Comparison of ENCODE assay signal across 2 cellular contexts in the genomic region with DNA sequence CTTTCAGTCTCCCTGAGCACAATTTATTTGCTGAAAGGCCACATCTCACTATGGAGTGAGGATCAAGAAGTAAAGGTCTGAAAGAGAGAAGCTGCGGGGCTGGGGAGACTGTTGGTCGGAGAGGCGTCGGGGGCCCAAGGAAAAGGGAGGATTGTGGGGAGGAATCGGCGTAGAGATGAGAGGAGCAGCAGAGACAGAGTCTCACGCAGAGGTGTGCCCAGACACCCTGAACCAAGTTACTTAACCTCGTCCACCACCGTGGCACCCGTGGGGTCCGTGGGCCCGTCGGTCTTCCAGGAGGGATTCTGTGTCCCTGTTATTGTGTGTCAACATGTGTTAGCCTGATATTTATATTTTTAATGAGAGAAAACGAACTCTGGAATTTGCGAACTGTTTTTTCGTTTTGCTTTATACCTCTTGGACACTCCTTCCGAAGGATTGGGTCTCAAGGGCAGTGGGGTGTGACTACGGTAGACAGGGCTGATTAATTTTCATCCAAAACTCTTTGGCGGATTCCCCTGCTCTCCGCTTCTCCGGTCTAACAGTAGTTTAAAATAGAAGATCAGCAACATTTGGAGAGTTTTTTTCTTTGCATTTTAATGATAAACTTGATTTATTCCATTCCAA.
A peak's percentile ranks its signal among the peaks of the same experiment; 100 is the strongest.
TF ChIP-seq lines count a peak whose summit lies in the region.

No MANE protein-coding gene starts in this region.

TF ChIP-seq in WTC11, 78 proteins besides CTCF, POLR2A, EP300 and RAD21:
- TF ChIP-seq TCF7 (CRISPR knock-in tag; IDR thresholded peaks at IDR 0.05; ENCODE audit: low read depth): no peak
- TF ChIP-seq NR3C1 (CRISPR knock-in tag; conservative IDR thresholded peaks at IDR 0.05; ENCODE audit: low read depth): no peak
- TF ChIP-seq E2F4 (CRISPR knock-in tag; IDR thresholded peaks at IDR 0.05; ENCODE audit: borderline replicate concordance, low read depth): no peak
- TF ChIP-seq USF2 (CRISPR knock-in tag; IDR thresholded peaks at IDR 0.05): no peak
- TF ChIP-seq ETV6 (CRISPR knock-in tag; IDR thresholded peaks at IDR 0.05): no peak
- TF ChIP-seq, protein P1, sequence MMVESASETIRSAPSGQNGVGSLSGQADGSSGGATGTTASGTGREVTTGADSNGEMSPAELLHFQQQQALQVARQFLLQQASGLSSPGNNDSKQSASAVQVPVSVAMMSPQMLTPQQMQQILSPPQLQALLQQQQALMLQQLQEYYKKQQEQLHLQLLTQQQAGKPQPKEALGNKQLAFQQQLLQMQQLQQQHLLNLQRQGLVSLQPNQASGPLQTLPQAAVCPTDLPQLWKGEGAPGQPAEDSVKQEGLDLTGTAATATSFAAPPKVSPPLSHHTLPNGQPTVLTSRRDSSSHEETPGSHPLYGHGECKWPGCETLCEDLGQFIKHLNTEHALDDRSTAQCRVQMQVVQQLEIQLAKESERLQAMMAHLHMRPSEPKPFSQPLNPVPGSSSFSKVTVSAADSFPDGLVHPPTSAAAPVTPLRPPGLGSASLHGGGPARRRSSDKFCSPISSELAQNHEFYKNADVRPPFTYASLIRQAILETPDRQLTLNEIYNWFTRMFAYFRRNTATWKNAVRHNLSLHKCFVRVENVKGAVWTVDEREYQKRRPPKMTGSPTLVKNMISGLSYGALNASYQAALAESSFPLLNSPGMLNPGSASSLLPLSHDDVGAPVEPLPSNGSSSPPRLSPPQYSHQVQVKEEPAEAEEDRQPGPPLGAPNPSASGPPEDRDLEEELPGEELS (CRISPR knock-in tag; IDR thresholded peaks at IDR 0.05): no peak
- no peak for TF ChIP-seq ZNF232 (CRISPR knock-in tag; IDR thresholded peaks at IDR 0.05)
- TF ChIP-seq ZNF512 (CRISPR knock-in tag; IDR thresholded peaks at IDR 0.05; ENCODE audit: borderline replicate concordance): no peak
- no peak for TF ChIP-seq ZBTB43 (CRISPR knock-in tag; IDR thresholded peaks at IDR 0.05)

TF ChIP-seq in HepG2, 621 proteins besides CTCF, POLR2A, EP300 and RAD21 (continues in another document):
- TF ChIP-seq, protein P2, sequence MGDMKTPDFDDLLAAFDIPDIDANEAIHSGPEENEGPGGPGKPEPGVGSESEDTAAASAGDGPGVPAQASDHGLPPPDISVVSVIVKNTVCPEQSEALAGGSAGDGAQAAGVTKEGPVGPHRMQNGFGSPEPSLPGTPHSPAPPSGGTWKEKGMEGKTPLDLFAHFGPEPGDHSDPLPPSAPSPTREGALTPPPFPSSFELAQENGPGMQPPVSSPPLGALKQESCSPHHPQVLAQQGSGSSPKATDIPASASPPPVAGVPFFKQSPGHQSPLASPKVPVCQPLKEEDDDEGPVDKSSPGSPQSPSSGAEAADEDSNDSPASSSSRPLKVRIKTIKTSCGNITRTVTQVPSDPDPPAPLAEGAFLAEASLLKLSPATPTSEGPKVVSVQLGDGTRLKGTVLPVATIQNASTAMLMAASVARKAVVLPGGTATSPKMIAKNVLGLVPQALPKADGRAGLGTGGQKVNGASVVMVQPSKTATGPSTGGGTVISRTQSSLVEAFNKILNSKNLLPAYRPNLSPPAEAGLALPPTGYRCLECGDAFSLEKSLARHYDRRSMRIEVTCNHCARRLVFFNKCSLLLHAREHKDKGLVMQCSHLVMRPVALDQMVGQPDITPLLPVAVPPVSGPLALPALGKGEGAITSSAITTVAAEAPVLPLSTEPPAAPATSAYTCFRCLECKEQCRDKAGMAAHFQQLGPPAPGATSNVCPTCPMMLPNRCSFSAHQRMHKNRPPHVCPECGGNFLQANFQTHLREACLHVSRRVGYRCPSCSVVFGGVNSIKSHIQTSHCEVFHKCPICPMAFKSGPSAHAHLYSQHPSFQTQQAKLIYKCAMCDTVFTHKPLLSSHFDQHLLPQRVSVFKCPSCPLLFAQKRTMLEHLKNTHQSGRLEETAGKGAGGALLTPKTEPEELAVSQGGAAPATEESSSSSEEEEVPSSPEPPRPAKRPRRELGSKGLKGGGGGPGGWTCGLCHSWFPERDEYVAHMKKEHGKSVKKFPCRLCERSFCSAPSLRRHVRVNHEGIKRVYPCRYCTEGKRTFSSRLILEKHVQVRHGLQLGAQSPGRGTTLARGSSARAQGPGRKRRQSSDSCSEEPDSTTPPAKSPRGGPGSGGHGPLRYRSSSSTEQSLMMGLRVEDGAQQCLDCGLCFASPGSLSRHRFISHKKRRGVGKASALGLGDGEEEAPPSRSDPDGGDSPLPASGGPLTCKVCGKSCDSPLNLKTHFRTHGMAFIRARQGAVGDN (CRISPR knock-in tag; IDR thresholded peaks at IDR 0.05): peak; percentile 29; the same call in 1 of the 2 replicates
- TF ChIP-seq MXD4 (CRISPR knock-in tag; IDR thresholded peaks at IDR 0.05) (no peak), RFXAP (CRISPR knock-in tag; IDR thresholded peaks at IDR 0.05; ENCODE audit: borderline replicate concordance) (0 out of 2 replicates have a peak, but pooled peaks have one; percentile 3), ZNF562 (CRISPR knock-in tag; IDR thresholded peaks at IDR 0.05; ENCODE audit: borderline replicate concordance) (no peak), RXRA (CRISPR knock-in tag; IDR thresholded peaks at IDR 0.05) (0 out of 2 replicates have a peak, but pooled peaks have one; percentile 26), MED1 (CRISPR knock-in tag; IDR thresholded peaks at IDR 0.05) (no peak), SSRP1 (CRISPR knock-in tag; IDR thresholded peaks at IDR 0.05) (peak; percentile 45; the same call in 1 of the 2 replicates), ZNF777 (CRISPR knock-in tag; IDR thresholded peaks at IDR 0.05) (0 out of 2 replicates have a peak, but pooled peaks have one; percentile 21), TBX2 (CRISPR knock-in tag; IDR thresholded peaks at IDR 0.05; ENCODE audit: borderline replicate concordance) (no peak), FIP1L1 (IDR thresholded peaks at IDR 0.05; ENCODE audit: borderline replicate concordance, insufficient read depth, low read depth, low read length) (0 out of 2 replicates have a peak, but pooled peaks have one; percentile 53), KDM2A (CRISPR knock-in tag; IDR thresholded peaks at IDR 0.05; ENCODE audit: borderline replicate concordance, low read depth) (peak; percentile 51; the same call in 1 of the 2 replicates), NFYB (CRISPR knock-in tag; IDR thresholded peaks at IDR 0.05) (no peak), TFDP1 (CRISPR knock-in tag; IDR thresholded peaks at IDR 0.05; ENCODE audit: borderline replicate concordance) (no peak), MAZ (IDR thresholded peaks at IDR 0.05; ENCODE audit: borderline replicate concordance, low read depth, low read length) (0 out of 2 replicates have a peak, but pooled peaks have one; percentile 18), MAZ (CRISPR knock-in tag; IDR thresholded peaks at IDR 0.05; ENCODE audit: low read depth) (no peak), ZNF670 (CRISPR knock-in tag; IDR thresholded peaks at IDR 0.05; ENCODE audit: borderline replicate concordance) (no peak), HES4 (CRISPR knock-in tag; IDR thresholded peaks at IDR 0.05; ENCODE audit: borderline replicate concordance) (no peak), ATAD3A (CRISPR knock-in tag; IDR thresholded peaks at IDR 0.05) (no peak), JARID2 (CRISPR knock-in tag; IDR thresholded peaks at IDR 0.05; ENCODE audit: insufficient replicate concordance) (no peak), ZNF513 (CRISPR knock-in tag; conservative IDR thresholded peaks at IDR 0.05) (no peak), MZF1 (CRISPR knock-in tag; IDR thresholded peaks at IDR 0.05; ENCODE audit: borderline replicate concordance) (no peak), PAF1 (CRISPR knock-in tag; IDR thresholded peaks at IDR 0.05) (peak; percentile 80; the same call in 1 of the 2 replicates), TP53 (CRISPR knock-in tag; conservative IDR thresholded peaks at IDR 0.05) (no peak), ZNF772 (CRISPR knock-in tag; IDR thresholded peaks at IDR 0.05) (no peak), XRCC5 (optimal IDR thresholded peaks at IDR 0.05; ENCODE audit: low read length) (no peak)
- TF ChIP-seq, protein P3, sequence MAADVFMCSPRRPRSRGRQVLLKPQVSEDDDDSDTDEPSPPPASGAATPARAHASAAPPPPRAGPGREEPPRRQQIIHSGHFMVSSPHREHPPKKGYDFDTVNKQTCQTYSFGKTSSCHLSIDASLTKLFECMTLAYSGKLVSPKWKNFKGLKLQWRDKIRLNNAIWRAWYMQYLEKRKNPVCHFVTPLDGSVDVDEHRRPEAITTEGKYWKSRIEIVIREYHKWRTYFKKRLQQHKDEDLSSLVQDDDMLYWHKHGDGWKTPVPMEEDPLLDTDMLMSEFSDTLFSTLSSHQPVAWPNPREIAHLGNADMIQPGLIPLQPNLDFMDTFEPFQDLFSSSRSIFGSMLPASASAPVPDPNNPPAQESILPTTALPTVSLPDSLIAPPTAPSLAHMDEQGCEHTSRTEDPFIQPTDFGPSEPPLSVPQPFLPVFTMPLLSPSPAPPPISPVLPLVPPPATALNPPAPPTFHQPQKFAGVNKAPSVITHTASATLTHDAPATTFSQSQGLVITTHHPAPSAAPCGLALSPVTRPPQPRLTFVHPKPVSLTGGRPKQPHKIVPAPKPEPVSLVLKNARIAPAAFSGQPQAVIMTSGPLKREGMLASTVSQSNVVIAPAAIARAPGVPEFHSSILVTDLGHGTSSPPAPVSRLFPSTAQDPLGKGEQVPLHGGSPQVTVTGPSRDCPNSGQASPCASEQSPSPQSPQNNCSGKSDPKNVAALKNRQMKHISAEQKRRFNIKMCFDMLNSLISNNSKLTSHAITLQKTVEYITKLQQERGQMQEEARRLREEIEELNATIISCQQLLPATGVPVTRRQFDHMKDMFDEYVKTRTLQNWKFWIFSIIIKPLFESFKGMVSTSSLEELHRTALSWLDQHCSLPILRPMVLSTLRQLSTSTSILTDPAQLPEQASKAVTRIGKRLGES (CRISPR knock-in tag; IDR thresholded peaks at IDR 0.05; ENCODE audit: borderline replicate concordance): no peak
- TF ChIP-seq, protein P4, sequence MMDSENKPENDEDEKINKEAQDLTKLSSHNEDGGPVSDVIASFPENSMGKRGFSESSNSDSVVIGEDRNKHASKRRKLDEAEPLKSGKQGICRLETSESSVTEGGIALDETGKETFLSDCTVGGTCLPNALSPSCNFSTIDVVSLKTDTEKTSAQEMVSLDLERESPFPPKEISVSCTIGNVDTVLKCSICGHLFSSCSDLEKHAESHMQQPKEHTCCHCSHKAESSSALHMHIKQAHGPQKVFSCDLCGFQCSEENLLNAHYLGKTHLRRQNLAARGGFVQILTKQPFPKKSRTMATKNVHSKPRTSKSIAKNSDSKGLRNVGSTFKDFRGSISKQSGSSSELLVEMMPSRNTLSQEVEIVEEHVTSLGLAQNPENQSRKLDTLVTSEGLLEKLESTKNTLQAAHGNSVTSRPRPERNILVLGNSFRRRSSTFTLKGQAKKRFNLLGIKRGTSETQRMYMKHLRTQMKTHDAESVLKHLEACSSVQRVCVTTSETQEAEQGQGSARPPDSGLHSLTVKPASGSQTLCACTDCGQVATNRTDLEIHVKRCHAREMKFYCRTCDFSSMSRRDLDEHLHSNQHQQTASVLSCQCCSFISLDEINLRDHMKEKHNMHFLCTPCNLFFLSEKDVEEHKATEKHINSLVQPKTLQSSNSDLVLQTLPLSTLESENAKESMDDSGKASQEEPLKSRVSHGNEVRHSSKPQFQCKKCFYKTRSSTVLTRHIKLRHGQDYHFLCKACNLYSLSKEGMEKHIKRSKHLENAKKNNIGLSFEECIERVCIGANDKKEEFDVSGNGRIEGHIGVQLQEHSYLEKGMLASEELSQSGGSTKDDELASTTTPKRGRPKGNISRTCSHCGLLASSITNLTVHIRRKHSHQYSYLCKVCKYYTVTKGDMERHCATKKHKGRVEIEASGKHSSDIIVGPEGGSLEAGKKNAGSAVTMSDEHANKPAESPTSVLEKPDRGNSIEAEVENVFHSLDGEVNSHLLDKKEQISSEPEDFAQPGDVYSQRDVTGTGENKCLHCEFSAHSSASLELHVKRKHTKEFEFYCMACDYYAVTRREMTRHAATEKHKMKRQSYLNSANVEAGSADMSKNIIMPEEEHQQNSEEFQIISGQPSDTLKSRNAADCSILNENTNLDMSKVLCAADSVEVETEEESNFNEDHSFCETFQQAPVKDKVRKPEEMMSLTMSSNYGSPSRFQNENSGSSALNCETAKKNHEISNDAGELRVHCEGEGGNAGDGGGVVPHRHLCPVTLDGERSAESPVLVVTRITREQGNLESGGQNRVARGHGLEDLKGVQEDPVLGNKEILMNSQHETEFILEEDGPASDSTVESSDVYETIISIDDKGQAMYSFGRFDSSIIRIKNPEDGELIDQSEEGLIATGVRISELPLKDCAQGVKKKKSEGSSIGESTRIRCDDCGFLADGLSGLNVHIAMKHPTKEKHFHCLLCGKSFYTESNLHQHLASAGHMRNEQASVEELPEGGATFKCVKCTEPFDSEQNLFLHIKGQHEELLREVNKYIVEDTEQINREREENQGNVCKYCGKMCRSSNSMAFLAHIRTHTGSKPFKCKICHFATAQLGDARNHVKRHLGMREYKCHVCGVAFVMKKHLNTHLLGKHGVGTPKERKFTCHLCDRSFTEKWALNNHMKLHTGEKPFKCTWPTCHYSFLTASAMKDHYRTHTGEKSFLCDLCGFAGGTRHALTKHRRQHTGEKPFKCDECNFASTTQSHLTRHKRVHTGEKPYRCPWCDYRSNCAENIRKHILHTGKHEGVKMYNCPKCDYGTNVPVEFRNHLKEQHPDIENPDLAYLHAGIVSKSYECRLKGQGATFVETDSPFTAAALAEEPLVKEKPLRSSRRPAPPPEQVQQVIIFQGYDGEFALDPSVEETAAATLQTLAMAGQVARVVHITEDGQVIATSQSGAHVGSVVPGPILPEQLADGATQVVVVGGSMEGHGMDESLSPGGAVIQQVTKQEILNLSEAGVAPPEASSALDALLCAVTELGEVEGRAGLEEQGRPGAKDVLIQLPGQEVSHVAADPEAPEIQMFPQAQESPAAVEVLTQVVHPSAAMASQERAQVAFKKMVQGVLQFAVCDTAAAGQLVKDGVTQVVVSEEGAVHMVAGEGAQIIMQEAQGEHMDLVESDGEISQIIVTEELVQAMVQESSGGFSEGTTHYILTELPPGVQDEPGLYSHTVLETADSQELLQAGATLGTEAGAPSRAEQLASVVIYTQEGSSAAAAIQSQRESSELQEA (CRISPR knock-in tag; IDR thresholded peaks at IDR 0.05; ENCODE audit: not compliant biosample characterization): no peak
